ENCODE assay signal across 11 cellular contexts in the genomic region with DNA sequence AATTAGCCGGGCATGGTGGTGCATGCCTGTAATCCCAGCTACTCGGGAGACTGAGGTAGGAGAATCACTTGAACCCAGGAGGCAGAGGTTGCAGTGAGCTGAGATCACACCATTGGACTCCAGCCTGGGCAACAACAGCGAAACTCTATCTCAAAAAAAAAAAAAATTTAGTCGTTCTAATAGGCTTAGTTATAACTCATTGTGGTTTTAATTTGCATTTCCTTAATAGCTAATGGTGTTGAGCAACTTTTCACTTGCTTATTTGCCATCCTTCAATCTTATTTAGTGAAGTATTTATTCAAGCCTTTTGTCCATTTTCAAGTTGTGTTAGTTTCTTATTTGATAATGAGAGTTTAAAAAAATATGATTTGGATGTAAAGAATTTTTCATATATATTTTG. TPM values are rescaled to one million over a fixed set of nuclear protein-coding genes. Genes with fewer than 3 reads are reported as not detected.
"Had no signal": no experiment of that assay in that cellular context is flagged by ENCODE, and none has a peak within 500 bp of the region (broad histone marks: within the 10 kb centered on the region; RNA-seq: fewer than 3 reads in every experiment).

No MANE protein-coding gene starts in this region.

RNA-seq across cellular contexts. Expression of a gene that starts 9.9 kb away (rescaled TPM):
- total RNA-seq: natural killer cell, occipital lobe, osteoblast, progenitor cell of endocrine pancreas, right atrium auricular region, smooth muscle cell, spleen, transverse colon, upper lobe of right lung, urinary bladder had no signal
- polyA plus RNA-seq: neural cell, smooth muscle cell, spleen had no signal
